In genomic region chr2:229798446-229799147, GRCh38 we compare ENCODE assay signal across 17 cellular contexts.
DNase-seq lines count a peak whose midpoint lies in the region; ATAC-seq and TF ChIP-seq lines count a peak whose summit lies in the region.
"Had no signal": no experiment of that assay in that cellular context is flagged by ENCODE, and none has a peak within 500 bp of the region (broad histone marks: within the 10 kb centered on the region; RNA-seq: fewer than 3 reads in every experiment).

No MANE protein-coding gene starts in this region.

- no peak overlapping the region for H3K9ac ChIP-seq in skeletal muscle tissue (ENCODE audit: low read depth in 1 of 3, low read length in 3 of 3)

- intact Hi-C loops in left ventricle myocardium superior (cut with micrococcal nuclease), result no loop called here

- H3K27me3 Mint-ChIP-seq in activated T-helper 17 cell treated with anti-CD3 and anti-CD28 coated beads, Interleukin-2, amount 50 U/mL, for 72 hours, result no peaks in the 10 kb centered on the region
- H3K27me3 Mint-ChIP-seq: B cell, T-cell had no signal

- DNase-seq in brain pericyte (ENCODE audit: low read depth, low spot score), result peak; percentile 26
- no peak for DNase-seq in left ventricle myocardium superior
- DNase-seq in GM20000 (ENCODE audit: low spot score), result no peak
- DNase-seq in DMS 273 treated with DMSO at 0.1 percent for 48 hours (lab: John Stamatoyannopoulos, UW), result no peak
- DNase-seq: activated CD4-positive, alpha-beta T cell treated with anti-CD3 and anti-CD28 coated beads, Interleukin-2, amount 50 U/mL, for 48 hours; Caco-2; colonic mucosa; NCI-H1436 treated with DMSO at 0.1 percent for 48 hours; NCI-H446; NK-92 treated with Interleukin-12 subunit alpha and Interleukin-12 subunit beta, amount 100 ng/mL, for 24 hours; RPMI8226; T-cell; WERI-Rb-1 had no signal

- no peaks in the 10 kb centered on the region for H3K9me3 Mint-ChIP-seq in activated T-helper 17 cell treated with anti-CD3 and anti-CD28 coated beads, Interleukin-2, amount 50 U/mL, for 72 hours
- H3K9me3 Mint-ChIP-seq: T-cell had no signal

- peaks cover 6 to 21% (median 9%) of the 10 kb centered on the region in 3 donors for H3K4me1 ChIP-seq in skeletal muscle tissue (ENCODE audit: control insufficient read depth in 3 of 3, insufficient read depth in 3 of 3, low read length in 3 of 3)
- H3K4me1 ChIP-seq: Caco-2, colonic mucosa had no signal

- no peak for ATAC-seq in activated T-helper 17 cell treated with anti-CD3 and anti-CD28 coated beads, Interleukin-2, amount 50 U/mL, for 72 hours (replicated peaks)
- ATAC-seq in left ventricle myocardium superior (peak; percentile 79), GM18858 (IDR thresholded peaks at IDR 0.05; ENCODE audit: unreplicated experiment) (no peak)
- ATAC-seq: T-cell had no signal

- H3K4me3 ChIP-seq in skeletal muscle tissue (ENCODE audit: low read length in 3 of 3), result no peak overlapping the region
- H3K4me3 ChIP-seq: colonic mucosa had no signal

- no peaks in the 10 kb centered on the region for H3K4me1 Mint-ChIP-seq in activated T-helper 17 cell treated with anti-CD3 and anti-CD28 coated beads, Interleukin-2, amount 50 U/mL, for 72 hours
- H3K4me1 Mint-ChIP-seq: B cell had no signal

- peaks cover 19 to 49% (median 39%) of the 10 kb centered on the region in 3 donors for H3K36me3 ChIP-seq in skeletal muscle tissue (ENCODE audit: control insufficient read depth in 3 of 3, insufficient read depth in 3 of 3, low read length in 3 of 3)

- TF ChIP-seq CTCF in GM20000 (IDR thresholded peaks at IDR 0.05; ENCODE audit: extremely low read depth, missing control alignments), result no peak

- no peaks in the 10 kb centered on the region for H3K27me3 ChIP-seq in skeletal muscle tissue (ENCODE audit: control insufficient read depth in 3 of 3, insufficient read depth in 3 of 3, low read length in 3 of 3)
- H3K27me3 ChIP-seq: colonic mucosa had no signal

- H3K9me3 ChIP-seq in skeletal muscle tissue (ENCODE audit: control insufficient read depth in 3 of 3, low read length in 3 of 3), result no peaks in the 10 kb centered on the region
- H3K9me3 ChIP-seq: Caco-2, colonic mucosa had no signal

- peak overlapping the region; percentile 15 for H3K27ac ChIP-seq in skeletal muscle tissue (ENCODE audit: low read depth, low read length)
- H3K27ac ChIP-seq: colonic mucosa, WERI-Rb-1 had no signal

- H3K36me3 Mint-ChIP-seq in activated T-helper 17 cell treated with anti-CD3 and anti-CD28 coated beads, Interleukin-2, amount 50 U/mL, for 72 hours (ENCODE audit: low read depth), result peaks cover 99% of the 10 kb centered on the region

- H3K4me3 Mint-ChIP-seq in activated T-helper 17 cell treated with anti-CD3 and anti-CD28 coated beads, Interleukin-2, amount 50 U/mL, for 72 hours, result no peak overlapping the region
- H3K4me3 Mint-ChIP-seq: B cell, T-cell had no signal

- H3K27ac Mint-ChIP-seq in activated T-helper 17 cell treated with anti-CD3 and anti-CD28 coated beads, Interleukin-2, amount 50 U/mL, for 72 hours, result peak overlapping the region; percentile 8
- H3K27ac Mint-ChIP-seq: B cell, T-cell had no signal
